In the genomic region with DNA sequence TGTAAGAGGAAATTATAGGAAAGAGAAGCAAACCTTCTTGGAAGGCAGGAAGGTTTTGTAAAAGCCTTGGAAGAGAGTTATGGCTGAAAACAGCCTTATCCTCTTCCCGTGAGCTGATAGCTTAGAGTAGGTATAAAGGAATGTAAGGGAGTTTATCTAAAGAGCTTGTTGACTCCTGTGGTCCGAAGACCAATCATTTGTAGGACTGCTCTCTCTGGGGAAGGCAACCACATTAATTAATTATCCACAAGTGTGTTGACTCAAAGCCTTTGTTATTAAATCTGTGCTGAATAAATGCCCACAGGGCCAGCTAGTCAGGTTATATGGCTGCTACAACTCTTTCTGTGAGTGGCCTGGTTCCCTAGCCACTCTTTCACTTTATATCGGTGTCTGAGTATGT, we compare ENCODE assay signal across 1 cellular context.
TF ChIP-seq lines count a peak whose summit lies in the region.

No MANE protein-coding gene starts in this region.

TF ChIP-seq in IMR-90, 13 proteins besides CTCF, POLR2A, EP300 and RAD21:
- TF ChIP-seq BHLHE40 (IDR thresholded peaks at IDR 0.05; ENCODE audit: low read depth, low read length) = peak; percentile 42; the same call in 1 of the 2 replicates
- TF ChIP-seq CHD1 (IDR thresholded peaks at IDR 0.05; ENCODE audit: low read depth, low read length) = no peak
